1 cellular context compared by ENCODE assay signal in the genomic region with DNA sequence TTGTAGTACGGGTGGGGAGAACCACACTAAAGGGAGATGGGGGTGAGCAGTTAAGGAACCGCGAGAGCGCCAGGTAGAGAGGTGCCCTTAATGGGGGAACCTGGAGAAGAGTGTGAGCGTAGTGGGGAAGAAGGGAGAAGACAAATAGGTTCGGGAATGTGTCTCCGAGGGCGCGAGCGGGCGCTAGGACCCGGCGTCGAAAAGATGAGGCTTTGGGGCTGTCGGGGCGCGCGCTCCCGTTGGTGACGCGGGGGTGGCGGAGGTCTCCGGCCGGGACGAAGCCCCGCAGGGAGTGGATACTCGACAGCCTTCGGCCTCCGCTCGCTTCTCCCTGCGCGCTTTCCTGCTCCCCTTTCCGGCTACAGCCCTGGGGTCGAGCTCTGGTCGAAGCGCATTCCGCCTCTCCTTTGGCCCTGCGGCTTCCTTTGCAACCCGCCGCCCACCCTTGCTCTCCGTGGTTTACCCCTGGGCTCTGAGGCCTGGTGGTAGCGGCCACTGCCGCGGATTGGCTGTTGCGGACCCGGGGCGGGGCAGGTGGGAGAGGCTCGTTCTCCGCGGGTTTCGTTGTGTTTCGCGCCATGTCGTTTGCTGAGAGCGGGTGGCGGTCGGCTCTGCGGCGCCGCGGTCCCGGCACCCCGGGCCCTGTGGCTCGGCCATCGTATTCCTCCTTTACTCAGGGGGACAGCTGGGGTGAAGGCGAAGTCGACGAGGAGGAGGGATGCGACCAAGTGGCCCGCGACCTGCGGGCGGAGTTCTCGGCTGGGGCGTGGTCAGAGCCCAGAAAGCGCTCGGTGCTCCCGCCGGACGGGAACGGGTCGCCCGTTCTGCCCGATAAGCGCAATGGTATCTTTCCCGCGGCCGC.
A peak's percentile ranks its signal among the peaks of the same experiment; 100 is the strongest.
TF ChIP-seq lines count a peak whose summit lies in the region.

ARL6IP6 (plus strand) TSS at position 574 of the 862 bp plus-strand sequence; CDS start at position 579, 5 bp downstream.

TF ChIP-seq in HepG2, 621 proteins besides CTCF, POLR2A, EP300 and RAD21 (continued from another document and continues in another):
- TF ChIP-seq ZNF30 (CRISPR knock-in tag; IDR thresholded peaks at IDR 0.05) (peak; percentile 50; the same call in 1 of the 2 replicates), ZBTB38 (CRISPR knock-in tag; IDR thresholded peaks at IDR 0.05) (peak; percentile 16; the same call in 1 of the 2 replicates), ZNF773 (CRISPR knock-in tag; IDR thresholded peaks at IDR 0.05; ENCODE audit: borderline replicate concordance) (peak; percentile 80; the same call in 1 of the 2 replicates), NFKB2 (CRISPR knock-in tag; IDR thresholded peaks at IDR 0.05; ENCODE audit: borderline replicate concordance) (peak; percentile 93), MNT (IDR thresholded peaks at IDR 0.05) (peak; percentile 25), PITX1 (CRISPR knock-in tag; IDR thresholded peaks at IDR 0.05) (peak; percentile 80), PTBP1 (IDR thresholded peaks at IDR 0.05; ENCODE audit: low read depth, low read length, poor library complexity, severe bottlenecking) (no peak), MAFG (CRISPR knock-in tag; IDR thresholded peaks at IDR 0.05) (0 out of 2 replicates have a peak, but pooled peaks have one; percentile 14), ZKSCAN5 (CRISPR knock-in tag; IDR thresholded peaks at IDR 0.05) (no peak), JARID2 (CRISPR knock-in tag; IDR thresholded peaks at IDR 0.05; ENCODE audit: insufficient replicate concordance) (no peak), ZNF749 (CRISPR knock-in tag; IDR thresholded peaks at IDR 0.05; ENCODE audit: borderline replicate concordance) (peak; percentile 76), ATF4 (CRISPR knock-in tag; IDR thresholded peaks at IDR 0.05) (peak in 1 of 2 experiments; percentile 64; a peak in 2 of 4 replicates), ZFP82 (CRISPR knock-in tag; IDR thresholded peaks at IDR 0.05; ENCODE audit: borderline replicate concordance) (peak; percentile 96), ZNF572 (CRISPR knock-in tag; IDR thresholded peaks at IDR 0.05) (no peak), EEA1 (CRISPR knock-in tag; IDR thresholded peaks at IDR 0.05; ENCODE audit: borderline replicate concordance) (no peak), TEAD3 (CRISPR knock-in tag; optimal IDR thresholded peaks at IDR 0.05; ENCODE audit: borderline replicate concordance) (peak; percentile 3), HNRNPH1 (optimal IDR thresholded peaks at IDR 0.05; ENCODE audit: low read depth, low read length) (no peak), MXI1 (IDR thresholded peaks at IDR 0.05; ENCODE audit: borderline replicate concordance, low read depth, low read length) (peak; percentile 84; the same call in 1 of the 3 replicates), CSRNP2 (CRISPR knock-in tag; conservative IDR thresholded peaks at IDR 0.05; ENCODE audit: low read depth) (no peak), ZNF496 (CRISPR knock-in tag; IDR thresholded peaks at IDR 0.05; ENCODE audit: insufficient replicate concordance) (no peak), ZNF800 (CRISPR knock-in tag; IDR thresholded peaks at IDR 0.05) (no peak; the same call in 1 of the 2 replicates), ZBTB8A (CRISPR knock-in tag; IDR thresholded peaks at IDR 0.05; ENCODE audit: borderline replicate concordance, low read depth) (no peak), ELF1 (CRISPR knock-in tag; IDR thresholded peaks at IDR 0.05) (peak; percentile 51), ZNF160 (CRISPR knock-in tag; IDR thresholded peaks at IDR 0.05) (peak; percentile 66; the same call in 1 of the 2 replicates), RNF2 (conservative IDR thresholded peaks at IDR 0.05; ENCODE audit: low read depth) (peak; percentile 53; the same call in 1 of the 2 replicates), NFIB (CRISPR knock-in tag; IDR thresholded peaks at IDR 0.05; ENCODE audit: borderline replicate concordance) (no peak), SUZ12 (IDR thresholded peaks at IDR 0.05; ENCODE audit: low read depth, low read length) (no peak), ZNF704 (CRISPR knock-in tag; IDR thresholded peaks at IDR 0.05; ENCODE audit: borderline replicate concordance) (peak; percentile 75; the same call in 1 of the 2 replicates), ZSCAN29 (CRISPR knock-in tag; conservative IDR thresholded peaks at IDR 0.05) (peak; percentile 31; the same call in 1 of the 2 replicates), NFYC (CRISPR knock-in tag; IDR thresholded peaks at IDR 0.05) (peak; percentile 86), MIXL1 (CRISPR knock-in tag; IDR thresholded peaks at IDR 0.05) (no peak; the same call in 1 of the 2 replicates), GPBP1L1 (CRISPR knock-in tag; IDR thresholded peaks at IDR 0.05) (no peak), ZNF644 (CRISPR knock-in tag; IDR thresholded peaks at IDR 0.05; ENCODE audit: low read depth) (no peak)
- TF ChIP-seq, protein P1, sequence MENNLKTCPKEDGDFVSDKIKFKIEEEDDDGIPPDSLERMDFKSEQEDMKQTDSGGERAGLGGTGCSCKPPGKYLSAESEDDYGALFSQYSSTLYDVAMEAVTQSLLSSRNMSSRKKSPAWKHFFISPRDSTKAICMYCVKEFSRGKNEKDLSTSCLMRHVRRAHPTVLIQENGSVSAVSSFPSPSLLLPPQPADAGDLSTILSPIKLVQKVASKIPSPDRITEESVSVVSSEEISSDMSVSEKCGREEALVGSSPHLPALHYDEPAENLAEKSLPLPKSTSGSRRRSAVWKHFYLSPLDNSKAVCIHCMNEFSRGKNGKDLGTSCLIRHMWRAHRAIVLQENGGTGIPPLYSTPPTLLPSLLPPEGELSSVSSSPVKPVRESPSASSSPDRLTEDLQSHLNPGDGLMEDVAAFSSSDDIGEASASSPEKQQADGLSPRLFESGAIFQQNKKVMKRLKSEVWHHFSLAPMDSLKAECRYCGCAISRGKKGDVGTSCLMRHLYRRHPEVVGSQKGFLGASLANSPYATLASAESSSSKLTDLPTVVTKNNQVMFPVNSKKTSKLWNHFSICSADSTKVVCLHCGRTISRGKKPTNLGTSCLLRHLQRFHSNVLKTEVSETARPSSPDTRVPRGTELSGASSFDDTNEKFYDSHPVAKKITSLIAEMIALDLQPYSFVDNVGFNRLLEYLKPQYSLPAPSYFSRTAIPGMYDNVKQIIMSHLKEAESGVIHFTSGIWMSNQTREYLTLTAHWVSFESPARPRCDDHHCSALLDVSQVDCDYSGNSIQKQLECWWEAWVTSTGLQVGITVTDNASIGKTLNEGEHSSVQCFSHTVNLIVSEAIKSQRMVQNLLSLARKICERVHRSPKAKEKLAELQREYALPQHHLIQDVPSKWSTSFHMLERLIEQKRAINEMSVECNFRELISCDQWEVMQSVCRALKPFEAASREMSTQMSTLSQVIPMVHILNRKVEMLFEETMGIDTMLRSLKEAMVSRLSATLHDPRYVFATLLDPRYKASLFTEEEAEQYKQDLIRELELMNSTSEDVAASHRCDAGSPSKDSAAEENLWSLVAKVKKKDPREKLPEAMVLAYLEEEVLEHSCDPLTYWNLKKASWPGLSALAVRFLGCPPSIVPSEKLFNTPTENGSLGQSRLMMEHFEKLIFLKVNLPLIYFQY (CRISPR knock-in tag; IDR thresholded peaks at IDR 0.05; ENCODE audit: borderline replicate concordance) = peak; percentile 43; the same call in 1 of the 2 replicates
- TF ChIP-seq, protein P2, sequence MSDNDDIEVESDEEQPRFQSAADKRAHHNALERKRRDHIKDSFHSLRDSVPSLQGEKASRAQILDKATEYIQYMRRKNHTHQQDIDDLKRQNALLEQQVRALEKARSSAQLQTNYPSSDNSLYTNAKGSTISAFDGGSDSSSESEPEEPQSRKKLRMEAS (IDR thresholded peaks at IDR 0.05) = peak; percentile 78
- TF ChIP-seq, protein P3, sequence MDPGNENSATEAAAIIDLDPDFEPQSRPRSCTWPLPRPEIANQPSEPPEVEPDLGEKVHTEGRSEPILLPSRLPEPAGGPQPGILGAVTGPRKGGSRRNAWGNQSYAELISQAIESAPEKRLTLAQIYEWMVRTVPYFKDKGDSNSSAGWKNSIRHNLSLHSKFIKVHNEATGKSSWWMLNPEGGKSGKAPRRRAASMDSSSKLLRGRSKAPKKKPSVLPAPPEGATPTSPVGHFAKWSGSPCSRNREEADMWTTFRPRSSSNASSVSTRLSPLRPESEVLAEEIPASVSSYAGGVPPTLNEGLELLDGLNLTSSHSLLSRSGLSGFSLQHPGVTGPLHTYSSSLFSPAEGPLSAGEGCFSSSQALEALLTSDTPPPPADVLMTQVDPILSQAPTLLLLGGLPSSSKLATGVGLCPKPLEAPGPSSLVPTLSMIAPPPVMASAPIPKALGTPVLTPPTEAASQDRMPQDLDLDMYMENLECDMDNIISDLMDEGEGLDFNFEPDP (CRISPR knock-in tag; conservative IDR thresholded peaks at IDR 0.05) = peak; percentile 98
- TF ChIP-seq, protein P4, sequence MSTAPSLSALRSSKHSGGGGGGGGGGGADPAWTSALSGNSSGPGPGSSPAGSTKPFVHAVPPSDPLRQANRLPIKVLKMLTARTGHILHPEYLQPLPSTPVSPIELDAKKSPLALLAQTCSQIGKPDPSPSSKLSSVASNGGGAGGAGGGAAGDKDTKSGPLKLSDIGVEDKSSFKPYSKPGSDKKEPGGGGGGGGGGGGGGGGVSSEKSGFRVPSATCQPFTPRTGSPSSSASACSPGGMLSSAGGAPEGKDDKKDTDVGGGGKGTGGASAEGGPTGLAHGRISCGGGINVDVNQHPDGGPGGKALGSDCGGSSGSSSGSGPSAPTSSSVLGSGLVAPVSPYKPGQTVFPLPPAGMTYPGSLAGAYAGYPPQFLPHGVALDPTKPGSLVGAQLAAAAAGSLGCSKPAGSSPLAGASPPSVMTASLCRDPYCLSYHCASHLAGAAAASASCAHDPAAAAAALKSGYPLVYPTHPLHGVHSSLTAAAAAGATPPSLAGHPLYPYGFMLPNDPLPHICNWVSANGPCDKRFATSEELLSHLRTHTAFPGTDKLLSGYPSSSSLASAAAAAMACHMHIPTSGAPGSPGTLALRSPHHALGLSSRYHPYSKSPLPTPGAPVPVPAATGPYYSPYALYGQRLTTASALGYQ (CRISPR knock-in tag; IDR thresholded peaks at IDR 0.05) = peak; percentile 71
